1 cellular context compared by ENCODE assay signal in genomic region chr17:78940708-78941107, GRCh38.
TF ChIP-seq lines count a peak whose summit lies in the region.

No MANE protein-coding gene starts in this region.

TF ChIP-seq in HepG2, 621 proteins besides CTCF, POLR2A, EP300 and RAD21:
- TF ChIP-seq AKNA (CRISPR knock-in tag; IDR thresholded peaks at IDR 0.05; ENCODE audit: borderline replicate concordance) (no peak), ZSCAN31 (CRISPR knock-in tag; IDR thresholded peaks at IDR 0.05; ENCODE audit: low read depth) (no peak), RFX5 (IDR thresholded peaks at IDR 0.05; ENCODE audit: low read depth, low read length) (peak; percentile 74), ZNF619 (CRISPR knock-in tag; IDR thresholded peaks at IDR 0.05) (no peak), NFYC (CRISPR knock-in tag; IDR thresholded peaks at IDR 0.05) (peak; percentile 78), FOXJ3 (CRISPR knock-in tag; IDR thresholded peaks at IDR 0.05; ENCODE audit: borderline replicate concordance) (no peak), KLF11 (CRISPR knock-in tag; IDR thresholded peaks at IDR 0.05) (no peak), TOPORS (CRISPR knock-in tag; IDR thresholded peaks at IDR 0.05) (no peak), NFYB (CRISPR knock-in tag; IDR thresholded peaks at IDR 0.05) (peak; percentile 54; the same call in 1 of the 2 replicates), ZBED4 (CRISPR knock-in tag; IDR thresholded peaks at IDR 0.05; ENCODE audit: borderline replicate concordance) (no peak), RELA (CRISPR knock-in tag; IDR thresholded peaks at IDR 0.05) (no peak), ATRX (CRISPR knock-in tag; IDR thresholded peaks at IDR 0.05; ENCODE audit: borderline replicate concordance) (no peak), ZNF496 (CRISPR knock-in tag; IDR thresholded peaks at IDR 0.05; ENCODE audit: insufficient replicate concordance) (no peak), MAX (IDR thresholded peaks at IDR 0.05) (0 out of 2 replicates have a peak, but pooled peaks have one; percentile 16), ZFP90 (CRISPR knock-in tag; IDR thresholded peaks at IDR 0.05; ENCODE audit: borderline replicate concordance) (no peak), ZNF749 (CRISPR knock-in tag; IDR thresholded peaks at IDR 0.05; ENCODE audit: borderline replicate concordance) (no peak), ZZZ3 (CRISPR knock-in tag; IDR thresholded peaks at IDR 0.05; ENCODE audit: borderline replicate concordance) (no peak)
- TF ChIP-seq, protein P1, sequence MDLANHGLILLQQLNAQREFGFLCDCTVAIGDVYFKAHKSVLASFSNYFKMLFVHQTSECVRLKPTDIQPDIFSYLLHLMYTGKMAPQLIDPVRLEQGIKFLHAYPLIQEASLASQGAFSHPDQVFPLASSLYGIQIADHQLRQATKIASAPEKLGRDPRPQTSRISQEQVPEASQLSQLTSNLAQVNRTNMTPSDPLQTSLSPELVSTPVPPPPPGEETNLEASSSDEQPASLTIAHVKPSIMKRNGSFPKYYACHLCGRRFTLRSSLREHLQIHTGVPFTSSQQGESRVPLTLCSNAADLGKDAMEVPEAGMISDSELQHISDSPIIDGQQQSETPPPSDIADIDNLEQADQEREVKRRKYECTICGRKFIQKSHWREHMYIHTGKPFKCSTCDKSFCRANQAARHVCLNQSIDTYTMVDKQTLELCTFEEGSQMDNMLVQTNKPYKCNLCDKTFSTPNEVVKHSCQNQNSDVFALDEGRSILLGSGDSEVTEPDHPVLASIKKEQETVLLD (CRISPR knock-in tag; IDR thresholded peaks at IDR 0.05; ENCODE audit: low read depth) = no peak
- TF ChIP-seq, protein P2, sequence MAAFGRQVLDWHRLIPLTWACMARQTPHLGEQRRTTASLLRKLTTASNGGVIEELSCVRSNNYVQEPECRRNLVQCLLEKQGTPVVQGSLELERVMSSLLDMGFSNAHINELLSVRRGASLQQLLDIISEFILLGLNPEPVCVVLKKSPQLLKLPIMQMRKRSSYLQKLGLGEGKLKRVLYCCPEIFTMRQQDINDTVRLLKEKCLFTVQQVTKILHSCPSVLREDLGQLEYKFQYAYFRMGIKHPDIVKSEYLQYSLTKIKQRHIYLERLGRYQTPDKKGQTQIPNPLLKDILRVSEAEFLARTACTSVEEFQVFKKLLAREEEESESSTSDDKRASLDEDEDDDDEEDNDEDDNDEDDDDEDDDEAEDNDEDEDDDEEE (CRISPR knock-in tag; IDR thresholded peaks at IDR 0.05) = no peak
- TF ChIP-seq, protein P3, sequence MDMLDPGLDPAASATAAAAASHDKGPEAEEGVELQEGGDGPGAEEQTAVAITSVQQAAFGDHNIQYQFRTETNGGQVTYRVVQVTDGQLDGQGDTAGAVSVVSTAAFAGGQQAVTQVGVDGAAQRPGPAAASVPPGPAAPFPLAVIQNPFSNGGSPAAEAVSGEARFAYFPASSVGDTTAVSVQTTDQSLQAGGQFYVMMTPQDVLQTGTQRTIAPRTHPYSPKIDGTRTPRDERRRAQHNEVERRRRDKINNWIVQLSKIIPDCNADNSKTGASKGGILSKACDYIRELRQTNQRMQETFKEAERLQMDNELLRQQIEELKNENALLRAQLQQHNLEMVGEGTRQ (IDR thresholded peaks at IDR 0.05; ENCODE audit: low read depth, low read length) = peak; percentile 81
- TF ChIP-seq, protein P3 (CRISPR knock-in tag; IDR thresholded peaks at IDR 0.05; ENCODE audit: borderline replicate concordance) = peak; percentile 76; the same call in 1 of the 2 replicates
